In the genomic region with DNA sequence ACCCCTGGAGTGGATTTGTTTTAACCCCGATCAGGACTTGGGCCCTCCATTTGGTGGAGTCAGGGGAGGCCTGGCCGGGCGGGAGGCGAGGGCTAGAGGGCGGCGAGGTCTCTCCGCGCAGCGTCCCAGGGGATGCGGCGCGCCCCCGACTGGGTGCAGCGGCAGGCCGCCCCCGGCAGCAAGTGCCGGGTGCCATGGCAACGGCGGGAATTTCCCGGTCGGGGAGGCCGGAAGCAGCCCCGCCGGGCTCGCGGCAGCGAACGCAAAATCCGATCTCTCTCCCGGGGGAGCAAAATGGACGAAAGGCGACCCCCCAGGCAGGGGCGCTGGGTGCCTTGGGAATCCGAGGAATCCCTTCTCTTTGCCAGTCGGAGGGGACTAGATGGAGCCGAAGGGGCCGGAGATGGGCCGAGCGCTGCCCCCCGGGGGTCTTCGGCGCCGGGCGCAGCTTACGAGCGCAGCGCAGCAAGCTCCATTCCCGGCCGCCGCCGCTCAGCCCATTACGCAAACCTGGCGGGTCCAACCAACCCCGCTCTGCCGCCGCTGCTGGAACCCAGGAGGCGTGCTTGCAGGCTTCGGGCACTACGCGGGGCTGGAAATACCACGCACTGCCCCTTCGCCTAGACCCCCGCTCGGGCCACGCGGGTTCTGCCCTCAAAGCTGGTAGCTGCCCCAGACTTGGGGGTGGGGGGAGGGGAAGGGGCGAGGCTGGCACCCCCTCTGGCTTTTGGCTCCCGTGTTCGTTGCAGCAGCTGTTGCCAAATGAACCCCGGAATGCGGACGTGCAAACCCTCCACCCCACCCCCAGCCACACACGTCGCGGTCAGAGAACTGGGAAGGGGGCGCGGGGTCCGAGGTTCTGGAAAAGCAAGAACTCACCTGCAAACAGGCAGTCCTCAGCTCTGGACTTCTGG, we compare ENCODE assay signal across 8 cellular contexts.
A peak's percentile ranks its signal among the peaks of the same experiment; 100 is the strongest.
DNase-seq lines count a peak whose midpoint lies in the region; ATAC-seq and TF ChIP-seq lines count a peak whose summit lies in the region.
"Not testable (repeated sequence)": the region's sequence is repeated elsewhere in the genome, so short reads cannot be mapped to it uniquely, and the experiment has no call there.

No MANE protein-coding gene starts in this region.

- H3K27ac ChIP-seq in OCI-LY1 (ENCODE audit: low read depth, low read length, poor library complexity, severe bottlenecking); fibroblast of lung (ENCODE audit: insufficient read depth, low read length); subcutaneous abdominal adipose tissue (ENCODE audit: low read depth, low read length): not testable (repeated sequence)
- H3K27ac ChIP-seq in lung (ENCODE audit: low read depth in 1 of 2, low read length in 1 of 2) (peak overlapping the region; percentile 53 to 60), gastrocnemius medialis (peak overlapping the region in 2 of 4 donors; percentile 57 to 62)

- in situ Hi-C loops in gastrocnemius medialis (cut with MboI; ENCODE audit: low sequenced_read_pairs in 4 of 4) = not testable (repeated sequence)

- TF ChIP-seq CTCF in Calu3 (IDR thresholded peaks at IDR 0.05; ENCODE audit: unreplicated experiment); OCI-LY1 (IDR thresholded peaks at IDR 0.05; ENCODE audit: low read length); fibroblast of lung (conservative IDR thresholded peaks at IDR 0.05 in 1 of 2, IDR thresholded peaks at IDR 0.05 in 1 of 2; ENCODE audit: low read depth in 1 of 2, low read length in 2 of 2); lung (IDR thresholded peaks at IDR 0.05; ENCODE audit: control extremely low read depth, extremely low read depth); gastrocnemius medialis (IDR thresholded peaks at IDR 0.05 in 4 of 5, conservative IDR thresholded peaks at IDR 0.05 in 1 of 5): not testable (repeated sequence)

- not testable (repeated sequence) for H3K79me2 ChIP-seq in OCI-LY1 (ENCODE audit: insufficient read depth, low read length); fibroblast of lung (ENCODE audit: control insufficient read depth, insufficient read depth, low read length)

- DNase-seq in Calu3 = peak; percentile 27
- DNase-seq in activated CD4-positive, alpha-beta T cell treated with anti-CD3 and anti-CD28 coated beads, Interleukin-2, amount 50 U/mL, for 48 hours = peak; percentile 37 to 56
- DNase-seq in activated naive CD8-positive, alpha-beta T cell treated with anti-CD3 and anti-CD28 coated beads, Interleukin-2, amount 50 U/mL, for 24 hours = peak; percentile 57
- not testable (repeated sequence) for DNase-seq in fibroblast of lung (ENCODE audit: low read depth in 2 of 2); gastrocnemius medialis
- DNase-seq in lung (ENCODE audit: low spot score) = peak; percentile 28

- TF ChIP-seq POLR2A in gastrocnemius medialis (IDR thresholded peaks at IDR 0.05) = not testable (repeated sequence)

- not testable (repeated sequence) for H3K9me3 ChIP-seq in OCI-LY1 (ENCODE audit: low read length); fibroblast of lung (ENCODE audit: control insufficient read depth, insufficient read depth, low read depth, low read length); lung (ENCODE audit: control insufficient read depth in 2 of 2, insufficient read depth in 1 of 2, low read length in 1 of 2); gastrocnemius medialis; subcutaneous abdominal adipose tissue (ENCODE audit: control insufficient read depth in 5 of 5, low read length in 5 of 5)

- WGBS in lung, 2 donors = 0 to 1% methylated on average over 16 to 33 of the region's 78 CpGs

- not testable (repeated sequence) for H3K4me1 Mint-ChIP-seq in Calu3 (ENCODE audit: low read depth, unreplicated experiment); activated naive CD8-positive, alpha-beta T cell treated with anti-CD3 and anti-CD28 coated beads, Interleukin-2, amount 50 U/mL, for 24 hours

- not testable (repeated sequence) for H4K20me1 ChIP-seq in OCI-LY1 (ENCODE audit: insufficient read depth, low read length); fibroblast of lung (ENCODE audit: control insufficient read depth, extremely low read depth, insufficient read depth, low read length)

- H3K27me3 ChIP-seq in OCI-LY1 (ENCODE audit: insufficient read depth, low read length); fibroblast of lung (ENCODE audit: control insufficient read depth, insufficient read depth, low read length); lung (ENCODE audit: control insufficient read depth, insufficient read depth); gastrocnemius medialis; subcutaneous abdominal adipose tissue (ENCODE audit: control insufficient read depth in 5 of 5, insufficient read depth in 4 of 5, low read length in 5 of 5): not testable (repeated sequence)

- H3K9me3 Mint-ChIP-seq in Calu3 (ENCODE audit: low read depth, unreplicated experiment); activated naive CD8-positive, alpha-beta T cell treated with anti-CD3 and anti-CD28 coated beads, Interleukin-2, amount 50 U/mL, for 24 hours: not testable (repeated sequence)

- BruUV-seq in Calu3 (replicated peaks; lab: Mats Ljungman, UMichigan) = not testable (repeated sequence)

- H3K27ac Mint-ChIP-seq in Calu3 (ENCODE audit: unreplicated experiment) = not testable (repeated sequence)
- peak overlapping the region; percentile 71 for H3K27ac Mint-ChIP-seq in activated naive CD8-positive, alpha-beta T cell treated with anti-CD3 and anti-CD28 coated beads, Interleukin-2, amount 50 U/mL, for 24 hours

- CTCF ChIA-PET in Calu3 (lab: Charles Lee) = not testable (repeated sequence)

- ATAC-seq in activated naive CD8-positive, alpha-beta T cell treated with anti-CD3 and anti-CD28 coated beads, Interleukin-2, amount 50 U/mL, for 24 hours; lung (ENCODE audit: insufficient read depth, low FRiP score); gastrocnemius medialis: not testable (repeated sequence)

- peak overlapping the region; percentile 62 for H3K4me2 ChIP-seq in OCI-LY1 (ENCODE audit: low read length)
- not testable (repeated sequence) for H3K4me2 ChIP-seq in fibroblast of lung (ENCODE audit: extremely low read depth, insufficient read depth, low read length)

- intact Hi-C loops in Calu3 (cut with micrococcal nuclease; ENCODE audit: unreplicated experiment); gastrocnemius medialis (cut with DNase I; ENCODE audit: low total_unique reads): not testable (repeated sequence)

- H3K9ac ChIP-seq in OCI-LY1 (ENCODE audit: low read length) (peak overlapping the region; percentile 62; the same call in 1 of the 2 replicates), fibroblast of lung (ENCODE audit: insufficient read depth, low read length) (peak overlapping the region; percentile 37), subcutaneous abdominal adipose tissue (ENCODE audit: low read length in 5 of 5) (peak overlapping the region in 1 of 5 donors; percentile 42)

- H3K36me3 ChIP-seq in OCI-LY1 (ENCODE audit: insufficient read depth, low read length); fibroblast of lung (ENCODE audit: control insufficient read depth, insufficient read depth, low read length); lung (ENCODE audit: control insufficient read depth in 2 of 2, insufficient read depth in 2 of 2, low read length in 2 of 2); gastrocnemius medialis; subcutaneous abdominal adipose tissue (ENCODE audit: control insufficient read depth in 5 of 5, insufficient read depth in 5 of 5, low read length in 5 of 5): not testable (repeated sequence)

- not testable (repeated sequence) for H3K27me3 Mint-ChIP-seq in Calu3 (ENCODE audit: unreplicated experiment); activated naive CD8-positive, alpha-beta T cell treated with anti-CD3 and anti-CD28 coated beads, Interleukin-2, amount 50 U/mL, for 24 hours

- H2AFZ ChIP-seq in OCI-LY1 (ENCODE audit: low read length); fibroblast of lung (ENCODE audit: low read length): not testable (repeated sequence)

- not testable (repeated sequence) for H3K4me1 ChIP-seq in OCI-LY1 (ENCODE audit: insufficient read depth, low read length, severe bottlenecking); fibroblast of lung (ENCODE audit: control insufficient read depth, extremely low read depth, insufficient read depth, low read length); lung (ENCODE audit: control insufficient read depth in 2 of 2, insufficient read depth in 2 of 2, low read length in 2 of 2); gastrocnemius medialis; subcutaneous abdominal adipose tissue (ENCODE audit: control insufficient read depth in 5 of 5, insufficient read depth in 5 of 5, low read length in 5 of 5)

- peak overlapping the region; percentile 62 for H3K4me3 ChIP-seq in OCI-LY1 (ENCODE audit: low read depth, low read length, poor library complexity, severe bottlenecking)
- H3K4me3 ChIP-seq in fibroblast of lung (replicated peaks in 1 of 4; ENCODE audit: control extremely low read depth in 1 of 4, insufficient read depth in 1 of 4, low read depth in 3 of 4, low read length in 4 of 4) = peak overlapping the region; percentile 36 to 58 (median 47)
- peak overlapping the region; percentile 39 for H3K4me3 ChIP-seq in lung
- H3K4me3 ChIP-seq in gastrocnemius medialis = peak overlapping the region; percentile 39 to 52 (median 48)
- peak overlapping the region; percentile 44 to 77 (median 60) for H3K4me3 ChIP-seq in subcutaneous abdominal adipose tissue (ENCODE audit: low read depth in 1 of 5, low read length in 5 of 5)

- not testable (repeated sequence) for H3K36me3 Mint-ChIP-seq in Calu3 (ENCODE audit: insufficient read depth, unreplicated experiment); activated naive CD8-positive, alpha-beta T cell treated with anti-CD3 and anti-CD28 coated beads, Interleukin-2, amount 50 U/mL, for 24 hours (ENCODE audit: low read depth)

- H3F3A ChIP-seq in OCI-LY1 (ENCODE audit: insufficient read depth, low read length) = not testable (repeated sequence)

- H3K9me2 ChIP-seq in OCI-LY1 (ENCODE audit: low read depth, low read length) = not testable (repeated sequence)

- H3K4me3 Mint-ChIP-seq in Calu3 (ENCODE audit: low read depth, unreplicated experiment) = peak overlapping the region; percentile 59
- H3K4me3 Mint-ChIP-seq in activated naive CD8-positive, alpha-beta T cell treated with anti-CD3 and anti-CD28 coated beads, Interleukin-2, amount 50 U/mL, for 24 hours = peak overlapping the region; percentile 81
